ENCODE assay signal across 9 cellular contexts in the genomic region with DNA sequence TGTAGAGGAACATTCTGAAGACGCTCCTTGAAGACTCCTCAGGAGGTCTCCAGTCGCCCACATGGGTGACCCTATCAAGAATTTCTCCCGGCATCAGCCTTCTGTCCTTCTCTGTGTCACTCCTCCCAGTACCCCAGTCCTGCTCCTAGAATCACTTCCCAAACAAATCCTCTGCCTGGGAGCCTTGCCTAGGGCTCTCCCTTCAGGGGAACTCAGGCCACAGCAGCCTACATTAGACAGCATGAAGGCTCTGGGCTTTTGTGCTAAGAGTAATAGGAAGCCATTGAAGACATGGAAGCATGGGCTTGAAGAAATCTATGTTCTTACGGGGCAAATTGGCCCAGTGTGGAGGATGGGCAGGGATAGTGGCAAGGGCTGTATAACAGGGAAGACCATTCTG. TPM values are rescaled to one million over a fixed set of nuclear protein-coding genes. Genes with fewer than 3 reads are reported as not detected.
DNase-seq lines count a peak whose midpoint lies in the region; ATAC-seq, FAIRE-seq and TF ChIP-seq lines count a peak whose summit lies in the region.
"Not testable (repeated sequence)": the region's sequence is repeated elsewhere in the genome, so short reads cannot be mapped to it uniquely, and the experiment has no call there.
"Had no signal": no experiment of that assay in that cellular context is flagged by ENCODE, and none has a peak within 500 bp of the region (broad histone marks: within the 10 kb centered on the region; RNA-seq: fewer than 3 reads in every experiment).

No MANE protein-coding gene starts in this region.

- FAIRE-seq in GM12891 (lab: Jason Lieb, UNC) (peak; percentile 28), HepG2 (lab: Jason Lieb, UNC) (peak; percentile 63)

- H3K9me3 Mint-ChIP-seq in CD4-positive, CD25-positive, alpha-beta regulatory T cell; T-helper 1 cell treated with Interleukin-12 subunit alpha and Interleukin-12 subunit beta and Interleukin-4 antibody, amounts not matched to agents 30 μg/mL and 1 μg/mL, for 36 hours; activated T-cell treated with anti-CD3 and anti-CD28 coated beads, Interleukin-2, amount 50 U/mL, for 24 hours; dendritic cell treated with granulocyte-macrophage colony-stimulating factor and Interleukin-4, amounts not matched to agents 40 ng/mL and 50 ng/mL, for 4 days; natural killer cell treated with Interleukin-12 subunit alpha and Interleukin-12 subunit beta and Interleukin-15 and Interleukin-18, amount 100 ng/mL, for 72 hours: not testable (repeated sequence)

- H3K4me3 Mint-ChIP-seq in CD4-positive, CD25-positive, alpha-beta regulatory T cell; T-helper 1 cell treated with Interleukin-12 subunit alpha and Interleukin-12 subunit beta and Interleukin-4 antibody, amounts not matched to agents 30 μg/mL and 1 μg/mL, for 36 hours; activated T-cell treated with anti-CD3 and anti-CD28 coated beads, Interleukin-2, amount 50 U/mL, for 24 hours; dendritic cell treated with granulocyte-macrophage colony-stimulating factor and Interleukin-4, amounts not matched to agents 40 ng/mL and 50 ng/mL, for 4 days; natural killer cell treated with Interleukin-12 subunit alpha and Interleukin-12 subunit beta and Interleukin-15 and Interleukin-18, amount 100 ng/mL, for 72 hours: not testable (repeated sequence)

- CTCF ChIA-PET in HepG2 (lab: Yijun Ruan, JAX; ENCODE audit: low intra/inter-chr PET ratio, low total read pairs) = not testable (repeated sequence)

- H3K9me3 ChIP-seq in CD4-positive, CD25-positive, alpha-beta regulatory T cell (ENCODE audit: control insufficient read depth in 2 of 2, low read length in 2 of 2); HepG2 (ENCODE audit: low read length): not testable (repeated sequence)

- not testable (repeated sequence) for H3K4me1 Mint-ChIP-seq in CD4-positive, CD25-positive, alpha-beta regulatory T cell
- peaks cover 11% of the 10 kb centered on the region for H3K4me1 Mint-ChIP-seq in T-helper 1 cell treated with Interleukin-12 subunit alpha and Interleukin-12 subunit beta and Interleukin-4 antibody, amounts not matched to agents 30 μg/mL and 1 μg/mL, for 36 hours (ENCODE audit: low read depth)
- peaks cover 28% of the 10 kb centered on the region for H3K4me1 Mint-ChIP-seq in activated T-cell treated with anti-CD3 and anti-CD28 coated beads, Interleukin-2, amount 50 U/mL, for 24 hours (ENCODE audit: low read depth)
- H3K4me1 Mint-ChIP-seq in dendritic cell treated with granulocyte-macrophage colony-stimulating factor and Interleukin-4, amounts not matched to agents 40 ng/mL and 50 ng/mL, for 4 days (ENCODE audit: low read depth) = peaks cover 38% of the 10 kb centered on the region
- H3K4me1 Mint-ChIP-seq in natural killer cell treated with Interleukin-12 subunit alpha and Interleukin-12 subunit beta and Interleukin-15 and Interleukin-18, amount 100 ng/mL, for 72 hours (ENCODE audit: low read depth in 2 of 2) = peaks cover 6 to 33% of the 10 kb centered on the region in 2 donors

- WGBS in HepG2 (ENCODE audit: low lambda C conversion rate) = 33% methylated on average over 1 of the region's 4 CpGs

- BruUV-seq in HepG2 (replicated peaks; lab: Mats Ljungman, UMichigan) = not testable (repeated sequence)

- H3K27me3 Mint-ChIP-seq in CD4-positive, CD25-positive, alpha-beta regulatory T cell; T-helper 1 cell treated with Interleukin-12 subunit alpha and Interleukin-12 subunit beta and Interleukin-4 antibody, amounts not matched to agents 30 μg/mL and 1 μg/mL, for 36 hours (ENCODE audit: low read depth); activated T-cell treated with anti-CD3 and anti-CD28 coated beads, Interleukin-2, amount 50 U/mL, for 24 hours; dendritic cell treated with granulocyte-macrophage colony-stimulating factor and Interleukin-4, amounts not matched to agents 40 ng/mL and 50 ng/mL, for 4 days; natural killer cell treated with Interleukin-12 subunit alpha and Interleukin-12 subunit beta and Interleukin-15 and Interleukin-18, amount 100 ng/mL, for 72 hours: not testable (repeated sequence)

- H3K27ac ChIP-seq in CD4-positive, CD25-positive, alpha-beta regulatory T cell (ENCODE audit: insufficient read depth, low read length, poor library complexity, severe bottlenecking); HepG2 (ENCODE audit: extremely low read length, insufficient read depth, low read length): not testable (repeated sequence)

- H2AFZ ChIP-seq in HepG2 (ENCODE audit: low read length) = not testable (repeated sequence)

- not testable (repeated sequence) for DNase-seq in CD4-positive, CD25-positive, alpha-beta regulatory T cell; GM12891 (ENCODE audit: insufficient read length, low spot score); activated T-cell treated with anti-CD3 and anti-CD28 coated beads, Interleukin-2, amount 50 U/mL, for 24 hours; HepG2 (ENCODE audit: low spot score)
- peak; percentile 13 for DNase-seq in natural killer cell treated with Interleukin-12 subunit alpha and Interleukin-12 subunit beta and Interleukin-15 and Interleukin-18, amount 100 ng/mL, for 72 hours (ENCODE audit: low spot score)

- intact Hi-C loops in dendritic cell treated with granulocyte-macrophage colony-stimulating factor and Interleukin-4, amounts not matched to agents 40 ng/mL and 50 ng/mL, for 4 days (cut with micrococcal nuclease); HepG2 (cut with micrococcal nuclease; ENCODE audit: unreplicated experiment): not testable (repeated sequence)

- H3K9ac ChIP-seq in HepG2 (ENCODE audit: insufficient read depth, low read depth, low read length) = not testable (repeated sequence)

- H3K27me3 ChIP-seq in CD4-positive, CD25-positive, alpha-beta regulatory T cell (ENCODE audit: control insufficient read depth, insufficient read depth, low read length); HepG2 (ENCODE audit: control insufficient read depth in 1 of 2, insufficient read depth in 2 of 2, low read length in 2 of 2): not testable (repeated sequence)

- TF ChIP-seq CTCF in HepG2 (CRISPR knock-in tag; IDR thresholded peaks at IDR 0.05) = not testable (repeated sequence)

- H3K4me1 ChIP-seq in CD4-positive, CD25-positive, alpha-beta regulatory T cell (ENCODE audit: control insufficient read depth, insufficient read depth, low read length, poor library complexity, severe bottlenecking) = not testable (repeated sequence)
- H3K4me1 ChIP-seq in HepG2 (ENCODE audit: insufficient read depth, low read length) = peaks cover 28% of the 10 kb centered on the region

- ATAC-seq in CD4-positive, CD25-positive, alpha-beta regulatory T cell (ENCODE audit: low read depth in 2 of 2); natural killer cell treated with Interleukin-12 subunit alpha and Interleukin-12 subunit beta and Interleukin-15 and Interleukin-18, amount 100 ng/mL, for 72 hours: not testable (repeated sequence)
- peak; percentile 63 for ATAC-seq in HepG2

- in situ Hi-C loops in HepG2 (cut with HindIII; ENCODE audit: extremely low pct_ligation_motif_present, low pct_unique_long_range_greater_than_20kb) = not testable (repeated sequence)

- H3K79me2 ChIP-seq in HepG2 (ENCODE audit: insufficient read depth, low read length) = not testable (repeated sequence)

- TF ChIP-seq RAD21 in HepG2 (CRISPR knock-in tag; IDR thresholded peaks at IDR 0.05) = not testable (repeated sequence)

- not testable (repeated sequence) for H3K4me2 ChIP-seq in HepG2 (ENCODE audit: low read depth, low read length)

- POLR2A ChIA-PET in HepG2 (lab: Yijun Ruan, JAX) = not testable (repeated sequence)

- peaks cover 29% of the 10 kb centered on the region for H3K36me3 Mint-ChIP-seq in CD4-positive, CD25-positive, alpha-beta regulatory T cell
- peaks cover 37% of the 10 kb centered on the region for H3K36me3 Mint-ChIP-seq in T-helper 1 cell treated with Interleukin-12 subunit alpha and Interleukin-12 subunit beta and Interleukin-4 antibody, amounts not matched to agents 30 μg/mL and 1 μg/mL, for 36 hours (ENCODE audit: low read depth)
- H3K36me3 Mint-ChIP-seq in activated T-cell treated with anti-CD3 and anti-CD28 coated beads, Interleukin-2, amount 50 U/mL, for 24 hours (ENCODE audit: low read depth) = peaks cover 42% of the 10 kb centered on the region
- H3K36me3 Mint-ChIP-seq in dendritic cell treated with granulocyte-macrophage colony-stimulating factor and Interleukin-4, amounts not matched to agents 40 ng/mL and 50 ng/mL, for 4 days (ENCODE audit: low read depth) = peaks cover 33% of the 10 kb centered on the region
- peaks cover 13% of the 10 kb centered on the region for H3K36me3 Mint-ChIP-seq in natural killer cell treated with Interleukin-12 subunit alpha and Interleukin-12 subunit beta and Interleukin-15 and Interleukin-18, amount 100 ng/mL, for 72 hours

- TF ChIP-seq POLR2A in GM12891 (IDR thresholded peaks at IDR 0.05; ENCODE audit: low read depth, low read length); HepG2 (IDR thresholded peaks at IDR 0.05; ENCODE audit: insufficient read depth in 1 of 2, low read depth in 2 of 2, low read length in 2 of 2): not testable (repeated sequence)

- H3K36me3 ChIP-seq in CD4-positive, CD25-positive, alpha-beta regulatory T cell (ENCODE audit: control insufficient read depth, insufficient read depth, low read length) = peaks cover 36% of the 10 kb centered on the region
- not testable (repeated sequence) for H3K36me3 ChIP-seq in HepG2 (replicated peaks in 1 of 2; ENCODE audit: control insufficient read depth in 1 of 2, insufficient read depth in 2 of 2, low read length in 2 of 2)

- not testable (repeated sequence) for H4K20me1 ChIP-seq in HepG2 (ENCODE audit: insufficient read depth, low read length)

- TF ChIP-seq EP300 in HepG2 (IDR thresholded peaks at IDR 0.05; ENCODE audit: low read depth in 2 of 2, low read length in 2 of 2); HepG2 (CRISPR knock-in tag; IDR thresholded peaks at IDR 0.05; ENCODE audit: borderline replicate concordance): not testable (repeated sequence)

- not testable (repeated sequence) for H3K4me3 ChIP-seq in CD4-positive, CD25-positive, alpha-beta regulatory T cell (ENCODE audit: low read depth, low read length); HepG2 (replicated peaks in 1 of 3; ENCODE audit: insufficient read depth in 1 of 3, low read depth in 2 of 3, low read length in 3 of 3)

- H3K27ac Mint-ChIP-seq in CD4-positive, CD25-positive, alpha-beta regulatory T cell = peak overlapping the region in 2 of 3 donors; percentile 31 to 71
- peak overlapping the region; percentile 29 for H3K27ac Mint-ChIP-seq in T-helper 1 cell treated with Interleukin-12 subunit alpha and Interleukin-12 subunit beta and Interleukin-4 antibody, amounts not matched to agents 30 μg/mL and 1 μg/mL, for 36 hours
- peak overlapping the region; percentile 55 for H3K27ac Mint-ChIP-seq in activated T-cell treated with anti-CD3 and anti-CD28 coated beads, Interleukin-2, amount 50 U/mL, for 24 hours
- peak overlapping the region; percentile 55 for H3K27ac Mint-ChIP-seq in dendritic cell treated with granulocyte-macrophage colony-stimulating factor and Interleukin-4, amounts not matched to agents 40 ng/mL and 50 ng/mL, for 4 days
- H3K27ac Mint-ChIP-seq in natural killer cell treated with Interleukin-12 subunit alpha and Interleukin-12 subunit beta and Interleukin-15 and Interleukin-18, amount 100 ng/mL, for 72 hours = peak overlapping the region in 1 of 2 donors; percentile 31

RNA-seq across cellular contexts. Expression of a gene that starts 21.8 kb away (rescaled TPM):
- total RNA-seq in CD4-positive, CD25-positive, alpha-beta regulatory T cell = 177 TPM
- 10 to 100 TPM; 62.5 to 75.4 (median 68.1) TPM for polyA plus RNA-seq in CD4-positive, CD25-positive, alpha-beta regulatory T cell
- polyA plus RNA-seq in GM12891 (2012; ENCODE audit: low read depth, missing spikeins) = 18.0 TPM
- total RNA-seq in HepG2 (2016; rRNA removed; fragmentation: Illumina TruSeq; extraction: Trizol) = 5.4 and 6.3 TPM in 2 replicates
- 0.71 and 1.1 TPM in 2 replicates for total RNA-seq in HepG2 (2016; cell fraction: cytosol; rRNA removed; fragmentation: Illumina TruSeq; extraction: Trizol; ENCODE audit: low read depth)
- 5.4 and 5.5 TPM in 2 replicates for total RNA-seq in HepG2 (2016; cell fraction: insoluble cytoplasmic fraction; rRNA removed; fragmentation: Illumina TruSeq; extraction: Trizol)
- 2.0 and 3.8 TPM in 2 replicates for total RNA-seq in HepG2 (2016; cell fraction: membrane; rRNA removed; fragmentation: Illumina TruSeq; extraction: Trizol)
- total RNA-seq in HepG2 (2016; cell fraction: nucleus; rRNA removed; fragmentation: Illumina TruSeq; extraction: Trizol) = 2.5 and 4.5 TPM in 2 replicates
- polyA plus RNA-seq in HepG2 (2011; rRNA removed) = 3.8 and 5.8 TPM in 2 replicates
- polyA plus RNA-seq in HepG2 (2011; cell fraction: cytosol; rRNA removed) = 4.1 and 4.6 TPM in 2 replicates
- 4.0 and 5.0 TPM in 2 replicates for polyA plus RNA-seq in HepG2 (2011; cell fraction: nucleus; rRNA removed)
- polyA plus RNA-seq in HepG2 (2012) = 4.2 and 4.9 TPM in 2 replicates
- polyA plus RNA-seq in HepG2 (2016; cell fraction: cytosol; fragmentation: Illumina TruSeq; extraction: Trizol; ENCODE audit: low read depth) = 0.36 and 0.58 TPM in 2 replicates
- polyA plus RNA-seq in HepG2 (2016; cell fraction: insoluble cytoplasmic fraction; fragmentation: Illumina TruSeq; extraction: Trizol; ENCODE audit: low read depth) = 3.5 TPM in 2 replicates
- 1.4 and 1.9 TPM in 2 replicates for polyA plus RNA-seq in HepG2 (2016; cell fraction: membrane; fragmentation: Illumina TruSeq; extraction: Trizol; ENCODE audit: low read depth)
- polyA plus RNA-seq in HepG2 (2016; cell fraction: nucleus; fragmentation: Illumina TruSeq; extraction: Trizol; ENCODE audit: insufficient read depth, low read depth) = 3.5 and 4.8 TPM in 2 replicates
- 1.1 and 6.2 TPM in 2 replicates for polyA minus RNA-seq in HepG2 (2011; rRNA and poly(A)+ RNA removed; ENCODE audit: low replicate concordance)
- polyA minus RNA-seq in HepG2 (2011; cell fraction: cytosol; rRNA and poly(A)+ RNA removed) = 2.2 and 2.3 TPM in 2 replicates
- polyA minus RNA-seq in HepG2 (2011; cell fraction: nucleus; rRNA and poly(A)+ RNA removed) = 2.4 and 7.7 TPM in 2 replicates
- total RNA-seq in natural killer cell treated with Interleukin-12 subunit alpha and Interleukin-12 subunit beta and Interleukin-15 and Interleukin-18, amount 100 ng/mL, for 72 hours = 100 to 1,000 TPM in 1 of 2 donors, 10 to 100 TPM in 1; 79.8 to 169 TPM
- total RNA-seq: Caco-2 had no signal
- polyA plus RNA-seq: A549 had no signal

Comparison
In these comparisons a context has a peak if more than half of its experiments do, and no peak if none do; other contexts are left out.
1. RNA of a gene that starts 21.8 kb away (total RNA-seq): 177 TPM in CD4-positive, CD25-positive, alpha-beta regulatory T cell (single experiment) and 79.8 to 169 TPM in natural killer cell treated with Interleukin-12 subunit alpha and Interleukin-12 subunit beta and Interleukin-15 and Interleukin-18, amount 100 ng/mL, for 72 hours; 0.71 to 6.3 TPM in HepG2; every median in the first group is over 10 times any median in the second.